Comparison of ENCODE assay signal across 8 cellular contexts in the genomic region with DNA sequence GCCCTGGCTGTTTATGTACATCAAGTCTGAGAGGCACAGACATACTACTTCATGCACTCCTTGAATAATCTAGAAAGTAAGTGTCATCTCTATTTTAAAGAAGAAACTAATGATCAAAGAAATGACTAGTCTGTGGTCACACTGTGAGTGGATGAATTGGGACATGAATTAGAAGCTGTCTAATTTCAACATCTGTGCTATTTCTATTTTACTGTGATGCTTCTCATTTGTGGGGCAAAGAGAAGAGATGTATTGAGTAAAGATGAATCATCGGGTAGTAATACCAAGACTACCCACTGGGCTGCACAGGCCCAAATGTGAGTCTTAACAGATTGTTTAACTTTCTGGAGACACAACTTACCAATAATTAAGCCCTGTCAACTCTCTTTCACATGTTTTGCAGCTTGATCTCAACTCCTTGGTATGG. TPM values are rescaled to one million over a fixed set of nuclear protein-coding genes. Genes with fewer than 3 reads are reported as not detected.
DNase-seq lines count a peak whose midpoint lies in the region; TF ChIP-seq lines count a peak whose summit lies in the region.

No MANE protein-coding gene starts in this region.

- 20% methylated on average over 1 of the region's 1 CpG for WGBS in GM23248 (ENCODE audit: low coverage in 1 of 2, low lambda C conversion rate in 2 of 2, missing lambda C conversion rate in 2 of 2), 2 experiments
- WGBS in endodermal cell (ENCODE audit: insufficient coverage in 1 of 2, insufficient read length in 1 of 2), 2 experiments: 95 to 100% methylated on average over 1 of the region's 1 CpG
- 70 to 92% (median 89%) methylated on average over 1 of the region's 1 CpG for WGBS in stomach, 5 donors

- H3K79me2 ChIP-seq in GM23248 (ENCODE audit: insufficient read depth) (no peaks in the 10 kb centered on the region), Karpas-422 (ENCODE audit: low read length) (peaks cover 4% of the 10 kb centered on the region; the same call in 1 of the 2 replicates)

- no peak overlapping the region for H3K4me3 Mint-ChIP-seq in endodermal cell

- H3K27me3 Mint-ChIP-seq in endodermal cell (ENCODE audit: insufficient read depth): no peaks in the 10 kb centered on the region

- H4K20me1 ChIP-seq in GM23248 (ENCODE audit: insufficient read depth) (no peaks in the 10 kb centered on the region), Karpas-422 (ENCODE audit: insufficient read depth, low read depth, low read length) (no peaks in the 10 kb centered on the region)

- intact Hi-C loops in stomach (cut with DNase I; ENCODE audit: low total_unique reads): no loop called here

- H3K4me1 Mint-ChIP-seq in endodermal cell: no peaks in the 10 kb centered on the region

- peaks cover 41% of the 10 kb centered on the region for H3K36me3 Mint-ChIP-seq in endodermal cell (ENCODE audit: low read depth)

- peaks cover 20% of the 10 kb centered on the region for H3K4me1 ChIP-seq in GM23248 (ENCODE audit: insufficient read depth)
- peaks cover 9% of the 10 kb centered on the region for H3K4me1 ChIP-seq in Karpas-422 (ENCODE audit: low read length)
- no peaks in the 10 kb centered on the region for H3K4me1 ChIP-seq in endodermal cell (ENCODE audit: control insufficient read depth, insufficient read depth, low read length)
- no peaks in the 10 kb centered on the region for H3K4me1 ChIP-seq in stomach

- H3K9me3 ChIP-seq in GM23248 (ENCODE audit: low read depth) (no peaks in the 10 kb centered on the region), Karpas-422 (ENCODE audit: low read length) (no peaks in the 10 kb centered on the region), endodermal cell (ENCODE audit: control insufficient read depth, low read length) (no peaks in the 10 kb centered on the region), stomach (no peaks in the 10 kb centered on the region)

- H3K4me3 ChIP-seq in GM23248 (no peak overlapping the region), Karpas-422 (ENCODE audit: low read length) (no peak overlapping the region), endodermal cell (ENCODE audit: low read length) (no peak overlapping the region), stomach (no peak overlapping the region)

- no peak overlapping the region for H3K4me2 ChIP-seq in GM23248 (ENCODE audit: unreplicated experiment)
- H3K4me2 ChIP-seq in Karpas-422 (ENCODE audit: low read depth, low read length, poor library complexity, severe bottlenecking): no peak overlapping the region

- H3K27me3 ChIP-seq in GM23248 (replicated peaks; ENCODE audit: insufficient read depth) (no peaks in the 10 kb centered on the region), Karpas-422 (ENCODE audit: low read length) (no peaks in the 10 kb centered on the region), endodermal cell (ENCODE audit: control insufficient read depth, insufficient read depth, low read length, poor library complexity, severe bottlenecking) (no peaks in the 10 kb centered on the region), stomach (no peaks in the 10 kb centered on the region)

- TF ChIP-seq POLR2A in stomach (IDR thresholded peaks at IDR 0.05): no peak

- no peak overlapping the region for H3K27ac Mint-ChIP-seq in endodermal cell

- H3K9me3 Mint-ChIP-seq in endodermal cell: no peaks in the 10 kb centered on the region

- H3K27ac ChIP-seq in GM23248 (peak overlapping the region; percentile 15), Karpas-422 (ENCODE audit: low read length) (no peak overlapping the region), endodermal cell (ENCODE audit: low read depth, low read length) (no peak overlapping the region), stomach (no peak overlapping the region)

- H3F3A ChIP-seq in GM23248 (ENCODE audit: insufficient read depth): peaks cover 28% of the 10 kb centered on the region

- H3K36me3 ChIP-seq in GM23248 (ENCODE audit: low read depth) (peaks cover 27% of the 10 kb centered on the region; the same call in 1 of the 2 replicates), Karpas-422 (ENCODE audit: insufficient read depth, low read length) (peaks cover 72% of the 10 kb centered on the region; the same call in 1 of the 2 replicates), endodermal cell (ENCODE audit: control insufficient read depth, insufficient read depth, low read length) (peaks cover 83% of the 10 kb centered on the region), stomach (peaks cover 0 to 64% (median 52%) of the 10 kb centered on the region in 4 donors)

- H2AFZ ChIP-seq in GM23248 (no peak overlapping the region), Karpas-422 (ENCODE audit: low read length) (no peak overlapping the region)

- DNase-seq in DMS53 (lab: John Stamatoyannopoulos, UW): peak; percentile 21
- DNase-seq in DMS53 treated with DMSO at 0.1 percent for 48 hours (lab: John Stamatoyannopoulos, UW; ENCODE audit: unreplicated experiment): no peak
- DNase-seq in GM23248: peak; percentile 84
- DNase-seq in Karpas-422: peak; percentile 70
- no peak for DNase-seq in endodermal cell
- no peak for DNase-seq in NCI-H526 (lab: John Stamatoyannopoulos, UW)
- no peak for DNase-seq in stomach
- no peak for DNase-seq in middle frontal gyrus (ENCODE audit: extremely low spot score, low spot score)

- H3K9me2 ChIP-seq in GM23248 (ENCODE audit: insufficient read depth): no peaks in the 10 kb centered on the region
- H3K9me2 ChIP-seq in Karpas-422 (replicated peaks; ENCODE audit: insufficient read depth, low read length): no peaks in the 10 kb centered on the region

- no peak overlapping the region for H3K9ac ChIP-seq in GM23248
- no peak overlapping the region for H3K9ac ChIP-seq in Karpas-422 (ENCODE audit: low read length)
- H3K9ac ChIP-seq in endodermal cell (ENCODE audit: extremely low read depth, low read length, poor library complexity, severe bottlenecking): no peak overlapping the region

- in situ Hi-C loops in GM23248 (cut with MboI): no loop called here

- no peak for TF ChIP-seq EP300 in stomach (IDR thresholded peaks at IDR 0.05)

- TF ChIP-seq CTCF in endodermal cell (conservative IDR thresholded peaks at IDR 0.05): peak; percentile 36
- no peak for TF ChIP-seq CTCF in stomach (IDR thresholded peaks at IDR 0.05)

RNA-seq across cellular contexts. Expression of gene MTIF2, which starts 42.4 kb away (rescaled TPM):
- 22.3 and 23.3 TPM in 2 replicates for total RNA-seq in GM23248 (2014; rRNA removed; shearing (Covaris generic))
- polyA plus RNA-seq in GM23248 (2016; fragmentation: Nextera tagmentation; extraction: Ambion mirVana) (17.2 and 19.1 TPM in 2 replicates), stomach (10 to 100 TPM; 19.5 to 22.5 (median 21.3) TPM)
- 34.7 and 43.2 TPM in 2 replicates for total RNA-seq in Karpas-422 (2014; rRNA removed; shearing (Covaris generic); ENCODE audit: low replicate concordance)
- total RNA-seq in endodermal cell (10 to 100 TPM; 30.7 to 35.3 TPM), stomach (10 to 100 TPM in 3 of 5 donors, 1 to 10 TPM in 2; 7.1 to 32.1 (median 20.9) TPM)
- polyA plus RNA-seq in endodermal cell (2013, experiment 1 of 2): 27.2 TPM
- 24.5 TPM for polyA plus RNA-seq in endodermal cell (2013, experiment 2 of 2)

Comparison
In these comparisons a context has a peak if more than half of its experiments do, and no peak if none do; other contexts are left out.
1. DNase-seq: peak in DMS53 (single experiment), GM23248 (single experiment) and Karpas-422 (single experiment); none in DMS53 treated with DMSO at 0.1 percent for 48 hours (single experiment), endodermal cell (single experiment), NCI-H526 (0 of 2), stomach (single experiment) and middle frontal gyrus (single experiment).